In the genomic region with DNA sequence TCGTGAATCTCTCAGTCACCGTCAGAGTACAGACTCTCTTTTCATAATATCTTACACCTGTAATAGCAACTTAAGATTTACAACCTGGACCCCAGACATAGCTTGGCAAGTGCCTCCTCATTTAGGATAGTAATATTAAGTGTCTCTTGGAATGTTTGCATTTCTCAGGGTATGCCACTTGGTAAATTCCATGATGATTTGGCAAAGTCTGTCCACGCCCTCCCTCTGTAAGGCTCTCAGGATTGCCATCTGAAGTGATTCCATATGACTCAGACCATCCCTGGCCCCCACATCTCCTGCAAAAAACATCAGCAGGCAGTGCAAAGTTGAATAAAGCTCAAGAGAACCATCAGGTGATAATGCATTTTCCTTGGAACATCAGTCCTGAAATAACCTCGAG, we compare ENCODE assay signal across 18 cellular contexts. TPM values are rescaled to one million over a fixed set of nuclear protein-coding genes. Genes with fewer than 3 reads are reported as not detected.
DNase-seq lines count a peak whose midpoint lies in the region; ATAC-seq, FAIRE-seq and TF ChIP-seq lines count a peak whose summit lies in the region.
"Had no signal": no experiment of that assay in that cellular context is flagged by ENCODE, and none has a peak within 500 bp of the region (broad histone marks: within the 10 kb centered on the region; RNA-seq: fewer than 3 reads in every experiment).

No MANE protein-coding gene starts in this region.

- H3K27ac ChIP-seq in mesenchymal stem cell (ENCODE audit: low read length, poor library complexity, severe bottlenecking): peak overlapping the region; percentile 96
- peak overlapping the region; percentile 69 to 86 for H3K27ac ChIP-seq in aorta (ENCODE audit: low read depth in 1 of 2, low read length in 2 of 2)

- H2AK5ac ChIP-seq in mesenchymal stem cell (ENCODE audit: low read length, severe bottlenecking): no peak overlapping the region

- H2BK15ac ChIP-seq in mesenchymal stem cell (ENCODE audit: low read depth, poor library complexity, severe bottlenecking): no peak overlapping the region

- H3K4me2 ChIP-seq in mesenchymal stem cell (ENCODE audit: low read length, poor library complexity, severe bottlenecking): no peak overlapping the region
- H3K4me2 ChIP-seq: GM23338 had no signal

- H3K4ac ChIP-seq in mesenchymal stem cell (ENCODE audit: low read depth in 1 of 2, low read length in 2 of 2): no peak overlapping the region

- no peak overlapping the region for H2BK120ac ChIP-seq in mesenchymal stem cell (ENCODE audit: low read depth, low read length)

- peaks cover 12% of the 10 kb centered on the region for H3K4me1 ChIP-seq in mesenchymal stem cell (ENCODE audit: control insufficient read depth, insufficient read depth, low read depth, low read length)
- H3K4me1 ChIP-seq in aorta (ENCODE audit: control insufficient read depth in 1 of 2, insufficient read depth in 2 of 2, low read length in 2 of 2): peaks cover 0 to 6% of the 10 kb centered on the region in 2 donors
- H3K4me1 ChIP-seq: thyroid gland had no signal

- no peaks in the 10 kb centered on the region for H3K27me3 ChIP-seq in mesenchymal stem cell (ENCODE audit: control insufficient read depth in 1 of 2, insufficient read depth in 1 of 2, low read length in 2 of 2)
- no peaks in the 10 kb centered on the region for H3K27me3 ChIP-seq in aorta (ENCODE audit: control insufficient read depth in 1 of 2, insufficient read depth in 2 of 2, low read length in 1 of 2)
- H3K27me3 ChIP-seq: heart left ventricle, thyroid gland had no signal

- WGBS in mesenchymal stem cell: 77% methylated on average over 4 of the region's 4 CpGs
- 47 to 60% methylated on average over 4 of the region's 4 CpGs for WGBS in aorta, 2 donors

- no peak overlapping the region for H4K91ac ChIP-seq in mesenchymal stem cell (ENCODE audit: low read length)

- H3K9ac ChIP-seq in mesenchymal stem cell (ENCODE audit: low read length): no peak overlapping the region

- H4K8ac ChIP-seq in mesenchymal stem cell (ENCODE audit: low read length): no peak overlapping the region

- H3K79me1 ChIP-seq in mesenchymal stem cell (replicated peaks; ENCODE audit: low read length, poor library complexity, severe bottlenecking): no peaks in the 10 kb centered on the region

- intact Hi-C loops in aorta (cut with DNase I): loop anchor here in 1 of 2 donors (5.0 kb wide), 1 partner anchor 151 kb away; no protein-coding TSS in a partner anchor

- H3K4me3 ChIP-seq in mesenchymal stem cell (ENCODE audit: insufficient read depth in 1 of 2, low read depth in 1 of 2, low read length in 2 of 2): no peak overlapping the region
- H3K4me3 ChIP-seq in aorta (ENCODE audit: low read length in 2 of 2): no peak overlapping the region
- H3K4me3 ChIP-seq: GM23338, heart left ventricle, thyroid gland had no signal

- no peaks in the 10 kb centered on the region for H3K36me3 ChIP-seq in mesenchymal stem cell (ENCODE audit: control insufficient read depth in 1 of 2, insufficient read depth in 2 of 2, low read depth in 1 of 2, low read length in 2 of 2)
- H3K36me3 ChIP-seq in aorta (ENCODE audit: control insufficient read depth in 1 of 2, insufficient read depth in 2 of 2, low read length in 1 of 2): no peaks in the 10 kb centered on the region
- H3K36me3 ChIP-seq: heart left ventricle, thyroid gland had no signal

- no peak overlapping the region for H3K14ac ChIP-seq in mesenchymal stem cell (ENCODE audit: low read length in 2 of 2)

- peak overlapping the region in 1 of 2 experiments; percentile 66 for H2BK12ac ChIP-seq in mesenchymal stem cell (ENCODE audit: low read length in 2 of 2)

- no peak overlapping the region for H3K18ac ChIP-seq in mesenchymal stem cell (ENCODE audit: low read depth in 1 of 2, low read length in 2 of 2)

- H2BK5ac ChIP-seq in mesenchymal stem cell (ENCODE audit: low read depth, low read length, poor library complexity, severe bottlenecking): no peak overlapping the region

- ATAC-seq in aorta (ENCODE audit: low FRiP score): no peak
- ATAC-seq: activated CD8-positive, alpha-beta memory T cell treated with anti-CD3 and anti-CD28 coated beads, Interleukin-2, amount 10 ng/mL, durations not matched to agents 7 days and 5 days; GM23338 had no signal

- no peak overlapping the region for H3K23ac ChIP-seq in mesenchymal stem cell (ENCODE audit: low read length in 2 of 2)

- no peaks in the 10 kb centered on the region for H3K9me3 ChIP-seq in mesenchymal stem cell (ENCODE audit: control insufficient read depth, low read length)
- no peaks in the 10 kb centered on the region for H3K9me3 ChIP-seq in aorta (ENCODE audit: control insufficient read depth, low read length)
- H3K9me3 ChIP-seq: heart left ventricle, thyroid gland had no signal

- DNase-seq in H54 (ENCODE audit: insufficient read length, low spot score) (peak; percentile 57), amniotic epithelial cell (ENCODE audit: low read depth) (peak; percentile 44), mesenchymal stem cell (peak; percentile 28), aorta (no peak), NCI-H510A (lab: John Stamatoyannopoulos, UW) (no peak), RKO (ENCODE audit: low spot score) (no peak)
- DNase-seq in central memory CD4-positive, alpha-beta T cell: no peak
- DNase-seq: activated CD4-positive, CD25-positive, alpha-beta regulatory T cell; activated CD8-positive, alpha-beta memory T cell treated with anti-CD3 and anti-CD28 coated beads, Interleukin-2, amount 10 ng/mL, durations not matched to agents 7 days and 5 days; activated naive CD4-positive, alpha-beta T cell treated with anti-CD3 and anti-CD28 coated beads for 36 hours; endodermal cell; heart left ventricle; NCI-H1436 treated with DMSO at 0.1 percent for 48 hours; NCI-H446 treated with DMSO at 0.1 percent for 48 hours; thyroid gland had no signal

- FAIRE-seq in H54 (lab: Jason Lieb, UNC): peak; percentile 97
- FAIRE-seq: GM18507 had no signal

- no peak overlapping the region for H2AFZ ChIP-seq in mesenchymal stem cell (ENCODE audit: low read depth, low read length)
- H2AFZ ChIP-seq: GM23338 had no signal

- no peak for TF ChIP-seq POLR2A in H54 (IDR thresholded peaks at IDR 0.05; ENCODE audit: low read depth, low read length)

RNA-seq across cellular contexts. Expression of gene PIEZO2, which starts 27.0 kb away (rescaled TPM):
- 87.2 TPM for polyA plus RNA-seq in mesenchymal stem cell (2013, experiment 1 of 2)
- 82.9 TPM for polyA plus RNA-seq in mesenchymal stem cell (2013, experiment 2 of 2)
- total RNA-seq in aorta: 1 to 10 TPM; 2.3 to 8.8 TPM
- under 1 TPM; 0.50 to 0.90 TPM for polyA plus RNA-seq in aorta
- total RNA-seq: activated CD8-positive, alpha-beta memory T cell treated with anti-CD3 and anti-CD28 coated beads, Interleukin-2, amount 10 ng/mL, durations not matched to agents 7 days and 5 days; activated naive CD4-positive, alpha-beta T cell treated with anti-CD3 and anti-CD28 coated beads for 36 hours; T-helper 1 cell treated with Interleukin-12 subunit alpha and Interleukin-12 subunit beta and Interleukin-4 antibody, amounts not matched to agents 30 ng/mL and 1 ng/mL, for 36 hours had no signal

Comparison
In these comparisons a context has a peak if more than half of its experiments do, and no peak if none do; other contexts are left out.
1. DNase-seq: peak in H54 (single experiment), amniotic epithelial cell (single experiment) and mesenchymal stem cell (single experiment); none in aorta (0 of 2), NCI-H510A (single experiment), RKO (single experiment) and central memory CD4-positive, alpha-beta T cell (single experiment).